In genomic region chr3:171892457-171892856, GRCh38 we compare ENCODE assay signal across 26 cellular contexts. TPM values are rescaled to one million over a fixed set of nuclear protein-coding genes. Genes with fewer than 3 reads are reported as not detected.
"Had no signal": no experiment of that assay in that cellular context is flagged by ENCODE, and none has a peak within 500 bp of the region (broad histone marks: within the 10 kb centered on the region; RNA-seq: fewer than 3 reads in every experiment).

No MANE protein-coding gene starts in this region.

- H3K27me3 ChIP-seq: brain microvascular endothelial cell, spleen, tibial nerve had no signal

- H3K4me1 ChIP-seq: spleen, tibial nerve had no signal

- H3K36me3 ChIP-seq: brain microvascular endothelial cell, spleen, tibial nerve, WERI-Rb-1 had no signal

- DNase-seq: activated CD4-positive, alpha-beta T cell treated with anti-CD3 and anti-CD28 coated beads for 48 hours; activated CD4-positive, alpha-beta T cell treated with anti-CD3 and anti-CD28 coated beads, Interleukin-2, amount 50 U/mL, for 48 hours; activated CD8-positive, alpha-beta memory T cell treated with anti-CD3 and anti-CD28 coated beads, Interleukin-2, amount 50 U/mL, for 4 hours; activated gamma-delta T cell; activated naive CD4-positive, alpha-beta T cell treated with anti-CD3 and anti-CD28 coated beads, Interleukin-2, amount 10 ng/mL, durations not matched to agents 7 days and 5 days; activated T-cell treated with anti-CD3 and anti-CD28 coated beads, Interleukin-2, amount 50 U/mL, for 1 hour; amniotic stem cell; brain microvascular endothelial cell; caudate nucleus; cortex of kidney; effector memory CD8-positive, alpha-beta T cell; foreskin fibroblast; head of caudate nucleus; hypothalamus; immature natural killer cell; kidney; left colon; natural killer cell; right cardiac atrium; spleen; stimulated activated naive CD4-positive, alpha-beta T cell; T1000; WERI-Rb-1 had no signal

- ATAC-seq: activated CD4-positive, CD25-positive, alpha-beta regulatory T cell treated with anti-CD3 and anti-CD28 coated beads, Interleukin-2, amount 50 U/mL, for 24 hours; effector memory CD8-positive, alpha-beta T cell; esophagus mucosa; left colon; natural killer cell; right cardiac atrium had no signal

- H3K27ac ChIP-seq: brain microvascular endothelial cell, spleen, tibial nerve, WERI-Rb-1 had no signal

- H3K4me3 ChIP-seq: spleen, tibial nerve had no signal

RNA-seq across cellular contexts. Expression of gene TMEM212, which starts 49.3 kb away (rescaled TPM):
- polyA plus RNA-seq: immature natural killer cell, right cardiac atrium, spleen had no signal
